14 cellular contexts compared by ENCODE assay signal in genomic region chr15:64572856-64573255, GRCh38.
DNase-seq lines count a peak whose midpoint lies in the region; ATAC-seq and TF ChIP-seq lines count a peak whose summit lies in the region.
"Had no signal": no experiment of that assay in that cellular context is flagged by ENCODE, and none has a peak within 500 bp of the region (broad histone marks: within the 10 kb centered on the region; RNA-seq: fewer than 3 reads in every experiment).

No MANE protein-coding gene starts in this region.

- TF ChIP-seq CTCF in OCI-LY3 (IDR thresholded peaks at IDR 0.05; ENCODE audit: low read depth, low read length) (no peak), gastroesophageal sphincter (IDR thresholded peaks at IDR 0.05) (no peak), SK-N-SH (IDR thresholded peaks at IDR 0.05) (no peak)

- 13 to 56% methylated on average over 2 to 6 of the region's 6 CpGs for WGBS in gastroesophageal sphincter (ENCODE audit: low coverage in 1 of 2), 2 donors
- WGBS in SK-N-SH (ENCODE audit: low lambda C conversion rate), result 93% methylated on average over 6 of the region's 6 CpGs

- POLR2A ChIA-PET in activated naive CD8-positive, alpha-beta T cell treated with anti-CD3 and anti-CD28 coated beads, Interleukin-2, amount 10 ng/mL, durations not matched to agents 7 days and 5 days (lab: Charles Lee), result no interaction called here
- POLR2A ChIA-PET in SK-N-SH (lab: Yijun Ruan, JAX), result no interaction called here

- H3K4me3 ChIP-seq in OCI-LY3 (ENCODE audit: low read length) (peak overlapping the region; percentile 35; the same call in 1 of the 2 replicates), gastroesophageal sphincter (no peak overlapping the region), SK-N-SH (ENCODE audit: low read depth in 2 of 2, low read length in 1 of 2) (no peak overlapping the region)
- H3K4me3 ChIP-seq: SK-N-MC had no signal

- H3F3A ChIP-seq in SK-N-SH (replicated peaks; ENCODE audit: insufficient read depth), result peaks cover 10% of the 10 kb centered on the region

- H3K36me3 Mint-ChIP-seq in activated naive CD8-positive, alpha-beta T cell treated with anti-CD3 and anti-CD28 coated beads, Interleukin-2, amount 10 ng/mL, durations not matched to agents 7 days and 5 days, result peaks cover 18% of the 10 kb centered on the region
- H3K36me3 Mint-ChIP-seq in activated naive CD8-positive, alpha-beta T cell treated with anti-CD3 and anti-CD28 coated beads for 36 hours, result peaks cover 32% of the 10 kb centered on the region

- peak overlapping the region; percentile 59 for H3K4me2 ChIP-seq in OCI-LY3 (ENCODE audit: low read length)
- no peak overlapping the region for H3K4me2 ChIP-seq in SK-N-SH

- no peak for TF ChIP-seq RAD21 in SK-N-SH (IDR thresholded peaks at IDR 0.05; ENCODE audit: low read length)

- H3K9me3 ChIP-seq in OCI-LY3 (ENCODE audit: insufficient read depth, low read length), result no peaks in the 10 kb centered on the region
- H3K9me3 ChIP-seq in gastroesophageal sphincter, result no peaks in the 10 kb centered on the region
- H3K9me3 ChIP-seq in SK-N-SH, result no peaks in the 10 kb centered on the region

- H2AFZ ChIP-seq in OCI-LY3 (ENCODE audit: low read depth, low read length) (no peak overlapping the region), SK-N-SH (ENCODE audit: low read depth) (no peak overlapping the region)

- H3K27ac ChIP-seq in OCI-LY3 (ENCODE audit: low read length) (peak overlapping the region; percentile 71; the same call in 1 of the 2 replicates), gastroesophageal sphincter (peak overlapping the region; percentile 33 to 78 (median 72)), SK-N-SH (ENCODE audit: low read depth in 2 of 2, low read length in 1 of 2) (no peak overlapping the region)
- H3K27ac ChIP-seq: SK-N-MC had no signal

- no peaks in the 10 kb centered on the region for H3K27me3 Mint-ChIP-seq in activated naive CD8-positive, alpha-beta T cell treated with anti-CD3 and anti-CD28 coated beads, Interleukin-2, amount 10 ng/mL, durations not matched to agents 7 days and 5 days
- no peaks in the 10 kb centered on the region for H3K27me3 Mint-ChIP-seq in activated naive CD8-positive, alpha-beta T cell treated with anti-CD3 and anti-CD28 coated beads for 36 hours

- ATAC-seq in activated naive CD8-positive, alpha-beta T cell treated with anti-CD3 and anti-CD28 coated beads, Interleukin-2, amount 10 ng/mL, durations not matched to agents 7 days and 5 days (ENCODE audit: low read depth), result no peak
- peak; percentile 89 for ATAC-seq in gastroesophageal sphincter
- ATAC-seq: PC-3 had no signal

- H4K20me1 ChIP-seq in OCI-LY3 (ENCODE audit: insufficient read depth, low read length) (peaks cover 16% of the 10 kb centered on the region; the same call in 1 of the 2 replicates), SK-N-SH (ENCODE audit: insufficient read depth) (peaks cover 38% of the 10 kb centered on the region)

- TF ChIP-seq POLR2A in gastroesophageal sphincter (IDR thresholded peaks at IDR 0.05), result no peak

- H3K4me3 Mint-ChIP-seq in activated naive CD8-positive, alpha-beta T cell treated with anti-CD3 and anti-CD28 coated beads, Interleukin-2, amount 10 ng/mL, durations not matched to agents 7 days and 5 days, result no peak overlapping the region
- H3K4me3 Mint-ChIP-seq in activated naive CD8-positive, alpha-beta T cell treated with anti-CD3 and anti-CD28 coated beads for 36 hours, result no peak overlapping the region
- H3K4me3 Mint-ChIP-seq: H9 had no signal

- peaks cover 4% of the 10 kb centered on the region for H3K36me3 ChIP-seq in OCI-LY3 (replicated peaks; ENCODE audit: low read depth, low read length)
- H3K36me3 ChIP-seq in gastroesophageal sphincter, result no peaks in the 10 kb centered on the region
- peaks cover 0 to 7% of the 10 kb centered on the region in 2 experiments for H3K36me3 ChIP-seq in SK-N-SH (replicated peaks in 1 of 2; ENCODE audit: control insufficient read depth in 1 of 2, insufficient read depth in 2 of 2, low read length in 1 of 2)

- H3K4me1 ChIP-seq in OCI-LY3 (ENCODE audit: low read length), result peaks cover 30% of the 10 kb centered on the region
- peaks cover 2 to 55% (median 8%) of the 10 kb centered on the region in 3 donors for H3K4me1 ChIP-seq in gastroesophageal sphincter
- H3K4me1 ChIP-seq in SK-N-SH (ENCODE audit: control insufficient read depth in 1 of 2, insufficient read depth in 2 of 2, low read depth in 1 of 2, low read length in 1 of 2), result peaks cover 2 to 31% of the 10 kb centered on the region in 2 experiments; a peak in 3 of 4 replicates

- H3K79me2 ChIP-seq in OCI-LY3 (ENCODE audit: low read length), result peaks cover 39% of the 10 kb centered on the region
- peaks cover 89% of the 10 kb centered on the region for H3K79me2 ChIP-seq in SK-N-SH (ENCODE audit: insufficient read depth)

- DNase-seq in activated naive CD8-positive, alpha-beta T cell treated with anti-CD3 and anti-CD28 coated beads, Interleukin-2, amount 10 ng/mL, durations not matched to agents 7 days and 5 days, result no peak
- no peak for DNase-seq in activated naive CD8-positive, alpha-beta T cell treated with anti-CD3 and anti-CD28 coated beads for 36 hours
- DNase-seq in NCI-H1105 (lab: John Stamatoyannopoulos, UW), result no peak
- DNase-seq in kidney glomerular epithelial cell (lab: John Stamatoyannopoulos, UW), result no peak
- DNase-seq in SK-N-SH, result no peak
- DNase-seq: H9, IMR-90, NCI-H1105 treated with DMSO at 0.1 percent for 48 hours, NCI-H1694 treated with DMSO at 0.1 percent for 48 hours, NCI-H69, PC-3 had no signal

- H3K4me1 Mint-ChIP-seq in activated naive CD8-positive, alpha-beta T cell treated with anti-CD3 and anti-CD28 coated beads, Interleukin-2, amount 10 ng/mL, durations not matched to agents 7 days and 5 days, result peaks cover 37% of the 10 kb centered on the region
- peaks cover 58% of the 10 kb centered on the region for H3K4me1 Mint-ChIP-seq in activated naive CD8-positive, alpha-beta T cell treated with anti-CD3 and anti-CD28 coated beads for 36 hours

- H3K27me3 ChIP-seq in OCI-LY3 (ENCODE audit: low read depth, low read length), result no peaks in the 10 kb centered on the region
- H3K27me3 ChIP-seq in gastroesophageal sphincter, result no peaks in the 10 kb centered on the region
- no peaks in the 10 kb centered on the region for H3K27me3 ChIP-seq in SK-N-SH (ENCODE audit: insufficient read depth)

- H3K9me3 Mint-ChIP-seq in activated naive CD8-positive, alpha-beta T cell treated with anti-CD3 and anti-CD28 coated beads, Interleukin-2, amount 10 ng/mL, durations not matched to agents 7 days and 5 days, result peaks cover 2% of the 10 kb centered on the region
- H3K9me3 Mint-ChIP-seq in activated naive CD8-positive, alpha-beta T cell treated with anti-CD3 and anti-CD28 coated beads for 36 hours, result no peaks in the 10 kb centered on the region
- H3K9me3 Mint-ChIP-seq: H9 had no signal

- CTCF ChIA-PET in SK-N-SH (lab: Yijun Ruan, JAX), result no interaction called here

- H3K9ac ChIP-seq in OCI-LY3 (ENCODE audit: low read length) (no peak overlapping the region), SK-N-SH (no peak overlapping the region)

- H3K27ac Mint-ChIP-seq in activated naive CD8-positive, alpha-beta T cell treated with anti-CD3 and anti-CD28 coated beads, Interleukin-2, amount 10 ng/mL, durations not matched to agents 7 days and 5 days, result peak overlapping the region; percentile 30
- H3K27ac Mint-ChIP-seq in activated naive CD8-positive, alpha-beta T cell treated with anti-CD3 and anti-CD28 coated beads for 36 hours, result no peak overlapping the region

- no peak for TF ChIP-seq EP300 in gastroesophageal sphincter (IDR thresholded peaks at IDR 0.05)
- TF ChIP-seq EP300 in SK-N-SH (IDR thresholded peaks at IDR 0.05; ENCODE audit: borderline replicate concordance in 1 of 2, low read depth in 1 of 2, low read length in 1 of 2), result no peak

- H3K9me2 ChIP-seq in SK-N-SH, result no peaks in the 10 kb centered on the region

TF ChIP-seq in SK-N-SH, 30 proteins besides CTCF, POLR2A, EP300 and RAD21:
- TF ChIP-seq, protein P1, sequence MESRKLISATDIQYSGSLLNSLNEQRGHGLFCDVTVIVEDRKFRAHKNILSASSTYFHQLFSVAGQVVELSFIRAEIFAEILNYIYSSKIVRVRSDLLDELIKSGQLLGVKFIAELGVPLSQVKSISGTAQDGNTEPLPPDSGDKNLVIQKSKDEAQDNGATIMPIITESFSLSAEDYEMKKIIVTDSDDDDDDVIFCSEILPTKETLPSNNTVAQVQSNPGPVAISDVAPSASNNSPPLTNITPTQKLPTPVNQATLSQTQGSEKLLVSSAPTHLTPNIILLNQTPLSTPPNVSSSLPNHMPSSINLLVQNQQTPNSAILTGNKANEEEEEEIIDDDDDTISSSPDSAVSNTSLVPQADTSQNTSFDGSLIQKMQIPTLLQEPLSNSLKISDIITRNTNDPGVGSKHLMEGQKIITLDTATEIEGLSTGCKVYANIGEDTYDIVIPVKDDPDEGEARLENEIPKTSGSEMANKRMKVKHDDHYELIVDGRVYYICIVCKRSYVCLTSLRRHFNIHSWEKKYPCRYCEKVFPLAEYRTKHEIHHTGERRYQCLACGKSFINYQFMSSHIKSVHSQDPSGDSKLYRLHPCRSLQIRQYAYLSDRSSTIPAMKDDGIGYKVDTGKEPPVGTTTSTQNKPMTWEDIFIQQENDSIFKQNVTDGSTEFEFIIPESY (IDR thresholded peaks at IDR 0.05; ENCODE audit: borderline replicate concordance, low read depth), result no peak
- TF ChIP-seq SMC3 (IDR thresholded peaks at IDR 0.05; ENCODE audit: low read depth, low read length) (no peak), MAX (IDR thresholded peaks at IDR 0.05; ENCODE audit: low read depth) (no peak), POLR2AphosphoS5 (IDR thresholded peaks at IDR 0.05; ENCODE audit: low read depth, low read length) (no peak), ELF1 (IDR thresholded peaks at IDR 0.05) (no peak), RXRA (IDR thresholded peaks at IDR 0.05; ENCODE audit: borderline replicate concordance, low read depth) (no peak), JUND (IDR thresholded peaks at IDR 0.05) (no peak), GABPA (IDR thresholded peaks at IDR 0.05; ENCODE audit: low read depth) (no peak), NFIC (IDR thresholded peaks at IDR 0.05; ENCODE audit: borderline replicate concordance) (no peak), YY1 (IDR thresholded peaks at IDR 0.05; ENCODE audit: low read depth) (no peak)
TF ChIP-seq in SK-N-SH: peak in this region for 0.

Comparison
In these comparisons a context has a peak if more than half of its experiments do, and no peak if none do; other contexts are left out.
1. H3K27ac ChIP-seq: peak in OCI-LY3 (single experiment) and gastroesophageal sphincter (4 of 4); none in SK-N-SH (0 of 2).